ENCODE assay signal across 15 cellular contexts in genomic region chr7:25669954-25670841, GRCh38.
DNase-seq lines count a peak whose midpoint lies in the region; ATAC-seq and TF ChIP-seq lines count a peak whose summit lies in the region.
"Had no signal": no experiment of that assay in that cellular context is flagged by ENCODE, and none has a peak within 500 bp of the region (broad histone marks: within the 10 kb centered on the region; RNA-seq: fewer than 3 reads in every experiment).

No MANE protein-coding gene starts in this region.

- H3K4me3 ChIP-seq in mammary epithelial cell (replicated peaks in 1 of 3; ENCODE audit: insufficient read depth in 1 of 3, low read depth in 2 of 3, low read length in 3 of 3) (no peak overlapping the region), right atrium auricular region (no peak overlapping the region), prostate gland (no peak overlapping the region), vagina (no peak overlapping the region)
- H3K4me3 ChIP-seq in naive thymus-derived CD4-positive, alpha-beta T cell (ENCODE audit: low read length): no peak overlapping the region
- H3K4me3 ChIP-seq: thoracic aorta had no signal

- WGBS in mammary epithelial cell (ENCODE audit: low coverage, missing lambda C conversion rate): 30% methylated on average over 13 of the region's 13 CpGs
- WGBS in prostate gland: 14% methylated on average over 13 of the region's 13 CpGs

- H3K27me3 ChIP-seq in mammary epithelial cell (ENCODE audit: insufficient read depth, low read length): peaks cover 9% of the 10 kb centered on the region
- H3K27me3 ChIP-seq in right atrium auricular region: no peaks in the 10 kb centered on the region
- no peaks in the 10 kb centered on the region for H3K27me3 ChIP-seq in prostate gland (replicated peaks; ENCODE audit: insufficient read depth)
- no peaks in the 10 kb centered on the region for H3K27me3 ChIP-seq in vagina
- H3K27me3 ChIP-seq in naive thymus-derived CD4-positive, alpha-beta T cell (ENCODE audit: control insufficient read depth in 2 of 2, insufficient read depth in 2 of 2, low read length in 2 of 2): peaks cover 0 to 4% of the 10 kb centered on the region in 2 donors

- H3K27me3 Mint-ChIP-seq in naive thymus-derived CD4-positive, alpha-beta T cell: peaks cover 0 to 10% (median 5%) of the 10 kb centered on the region in 5 donors

- no peaks in the 10 kb centered on the region for H3K9me3 Mint-ChIP-seq in naive thymus-derived CD4-positive, alpha-beta T cell
- H3K9me3 Mint-ChIP-seq: activated CD4-positive, alpha-beta T cell treated with anti-CD3 and anti-CD28 coated beads, Interleukin-2, amount 10 ng/mL, durations not matched to agents 24 days and 14 days; activated T-helper 2 cell treated with anti-CD3 and anti-CD28 coated beads, Interferon-gamma antibody, Interleukin-2, Interleukin-4, amounts not matched to agents 10 μg/mL and 5 μg/mL and 100 μg/mL, durations not matched to agents 14 hours and 24 hours and 36 hours; immature natural killer cell had no signal

- no TSS peak for BruUV-seq in mammary epithelial cell (replicated peaks; lab: Mats Ljungman, UMichigan)

- no peak overlapping the region for H2AFZ ChIP-seq in mammary epithelial cell (ENCODE audit: low read depth, low read length)

- H3K9me3 ChIP-seq in mammary epithelial cell (replicated peaks; ENCODE audit: insufficient read depth, low read length) (no peaks in the 10 kb centered on the region), right atrium auricular region (no peaks in the 10 kb centered on the region), prostate gland (no peaks in the 10 kb centered on the region), vagina (no peaks in the 10 kb centered on the region)
- H3K9me3 ChIP-seq in naive thymus-derived CD4-positive, alpha-beta T cell (ENCODE audit: control insufficient read depth in 2 of 3, low read length in 3 of 3): no peaks in the 10 kb centered on the region
- H3K9me3 ChIP-seq: thoracic aorta had no signal

- CTCF ChIA-PET in mammary epithelial cell (lab: Charles Lee; ENCODE audit: low non-redundant PET): interaction anchor here (0.7 kb wide), 1 partner anchor 339 kb away, joined by 3 read pairs; no protein-coding TSS in a partner anchor
- CTCF ChIA-PET in naive thymus-derived CD4-positive, alpha-beta T cell (lab: Charles Lee): no interaction called here

- no peaks in the 10 kb centered on the region for H3K4me1 Mint-ChIP-seq in naive thymus-derived CD4-positive, alpha-beta T cell
- H3K4me1 Mint-ChIP-seq: activated CD4-positive, alpha-beta T cell treated with anti-CD3 and anti-CD28 coated beads, Interleukin-2, amount 10 ng/mL, durations not matched to agents 24 days and 14 days; immature natural killer cell had no signal

- no peaks in the 10 kb centered on the region for H4K20me1 ChIP-seq in mammary epithelial cell (ENCODE audit: insufficient read depth, low read length)

- H3K9ac ChIP-seq in mammary epithelial cell (ENCODE audit: insufficient read depth, low read length): no peak overlapping the region

- no peaks in the 10 kb centered on the region for H3K79me2 ChIP-seq in mammary epithelial cell (ENCODE audit: insufficient read depth, low read length)

- ATAC-seq in naive thymus-derived CD4-positive, alpha-beta T cell: no peak
- ATAC-seq in HG02938 (IDR thresholded peaks at IDR 0.05; ENCODE audit: unreplicated experiment): no peak
- ATAC-seq: HepG2 had no signal

- TF ChIP-seq CTCF in mammary epithelial cell (conservative IDR thresholded peaks at IDR 0.05 in 1 of 2, IDR thresholded peaks at IDR 0.05 in 1 of 2; ENCODE audit: extremely low read depth in 1 of 2, insufficient read depth in 1 of 2, low read depth in 1 of 2, low read length in 2 of 2) (no peak), right atrium auricular region (IDR thresholded peaks at IDR 0.05) (no peak), prostate gland (IDR thresholded peaks at IDR 0.05) (no peak), vagina (IDR thresholded peaks at IDR 0.05) (no peak)

- DNase-seq in T47D (ENCODE audit: low read depth in 1 of 2, low spot score in 1 of 2): peak; percentile 15 to 68
- DNase-seq in mammary epithelial cell: no peak
- DNase-seq in right atrium auricular region (ENCODE audit: low spot score): peak; percentile 86
- DNase-seq in prostate gland (ENCODE audit: low spot score): peak; percentile 70
- peak in 1 of 2 donors; percentile 95 for DNase-seq in vagina (ENCODE audit: extremely low spot score in 2 of 2)
- no peak for DNase-seq in activated CD4-positive, alpha-beta T cell treated with anti-CD3 and anti-CD28 coated beads, Interleukin-2, amount 50 U/mL, for 1 hour
- no peak for DNase-seq in naive thymus-derived CD4-positive, alpha-beta T cell
- DNase-seq: ACHN; activated CD4-positive, alpha-beta T cell treated with anti-CD3 and anti-CD28 coated beads, Interleukin-2, amount 10 ng/mL, durations not matched to agents 24 days and 14 days; central memory CD4-positive, alpha-beta T cell; immature natural killer cell had no signal

- H3K36me3 ChIP-seq in mammary epithelial cell (ENCODE audit: insufficient read depth, low read length): no peaks in the 10 kb centered on the region
- H3K36me3 ChIP-seq in right atrium auricular region: no peaks in the 10 kb centered on the region
- no peaks in the 10 kb centered on the region for H3K36me3 ChIP-seq in prostate gland
- H3K36me3 ChIP-seq in vagina: no peaks in the 10 kb centered on the region
- no peaks in the 10 kb centered on the region for H3K36me3 ChIP-seq in naive thymus-derived CD4-positive, alpha-beta T cell (ENCODE audit: control insufficient read depth in 2 of 3, insufficient read depth in 3 of 3, low read length in 3 of 3)
- H3K36me3 ChIP-seq: thoracic aorta had no signal

- H3K27ac Mint-ChIP-seq in naive thymus-derived CD4-positive, alpha-beta T cell: no peak overlapping the region
- H3K27ac Mint-ChIP-seq: activated CD4-positive, alpha-beta T cell treated with anti-CD3 and anti-CD28 coated beads, Interleukin-2, amount 10 ng/mL, durations not matched to agents 24 days and 14 days; activated T-helper 2 cell treated with anti-CD3 and anti-CD28 coated beads, Interferon-gamma antibody, Interleukin-2, Interleukin-4, amounts not matched to agents 10 μg/mL and 5 μg/mL and 100 μg/mL, durations not matched to agents 14 hours and 24 hours and 36 hours; immature natural killer cell had no signal

- H3K27ac ChIP-seq in mammary epithelial cell (ENCODE audit: insufficient read depth, low read depth, low read length) (no peak overlapping the region), right atrium auricular region (peak overlapping the region; percentile 67 to 79), prostate gland (peak overlapping the region; percentile 53 to 64), vagina (peak overlapping the region; percentile 52)
- no peak overlapping the region for H3K27ac ChIP-seq in naive thymus-derived CD4-positive, alpha-beta T cell (ENCODE audit: low read depth, low read length)
- H3K27ac ChIP-seq: thoracic aorta had no signal

- peaks cover 0 to 4% (median 0%) of the 10 kb centered on the region in 5 donors for H3K36me3 Mint-ChIP-seq in naive thymus-derived CD4-positive, alpha-beta T cell
- H3K36me3 Mint-ChIP-seq: immature natural killer cell had no signal

- in situ Hi-C loops in T47D (cut with HindIII; ENCODE audit: low pct_unique_long_range_greater_than_20kb, low sequenced_read_pairs): no loop called here
- in situ Hi-C loops in mammary epithelial cell (cut with MboI; ENCODE audit: low sequenced_read_pairs in 2 of 2): no loop called here

- POLR2A ChIA-PET in naive thymus-derived CD4-positive, alpha-beta T cell (lab: Charles Lee): no interaction called here

- intact Hi-C loops in mammary epithelial cell (cut with micrococcal nuclease) (no loop called here), prostate gland (cut with DNase I) (loop anchor here (5.0 kb wide), 3 partner anchors 37 to 177 kb away; no protein-coding TSS in a partner anchor), vagina (cut with DNase I) (no loop called here)
- intact Hi-C loops in naive thymus-derived CD4-positive, alpha-beta T cell (cut with micrococcal nuclease): no loop called here

- H3K4me2 ChIP-seq in mammary epithelial cell (ENCODE audit: insufficient read depth, low read depth, low read length): no peak overlapping the region

- dilution Hi-C loops in mammary epithelial cell (cut with HindIII; ENCODE audit: low sequenced_read_pairs): no loop called here

- H3K4me1 ChIP-seq in mammary epithelial cell (ENCODE audit: insufficient read depth, low read length): no peaks in the 10 kb centered on the region
- H3K4me1 ChIP-seq in right atrium auricular region: peaks cover 0 to 25% of the 10 kb centered on the region in 2 donors
- H3K4me1 ChIP-seq in prostate gland (replicated peaks): peaks cover 6% of the 10 kb centered on the region
- peaks cover 55% of the 10 kb centered on the region for H3K4me1 ChIP-seq in vagina
- no peaks in the 10 kb centered on the region for H3K4me1 ChIP-seq in naive thymus-derived CD4-positive, alpha-beta T cell (ENCODE audit: control insufficient read depth in 2 of 2, insufficient read depth in 2 of 2, low read length in 2 of 2)

- no peak overlapping the region for H3K4me3 Mint-ChIP-seq in naive thymus-derived CD4-positive, alpha-beta T cell
- H3K4me3 Mint-ChIP-seq: activated CD4-positive, alpha-beta T cell treated with anti-CD3 and anti-CD28 coated beads, Interleukin-2, amount 10 ng/mL, durations not matched to agents 24 days and 14 days; immature natural killer cell had no signal

- no peak for TF ChIP-seq POLR2A in prostate gland (IDR thresholded peaks at IDR 0.05)
- TF ChIP-seq POLR2A in vagina (IDR thresholded peaks at IDR 0.05): no peak

Comparison
In these comparisons a context has a peak if more than half of its experiments do, and no peak if none do; other contexts are left out.
1. DNase-seq: peak in T47D (2 of 2), right atrium auricular region (single experiment) and prostate gland (single experiment); none in mammary epithelial cell (single experiment), activated CD4-positive, alpha-beta T cell treated with anti-CD3 and anti-CD28 coated beads, Interleukin-2, amount 50 U/mL, for 1 hour (single experiment) and naive thymus-derived CD4-positive, alpha-beta T cell (0 of 9).
2. H3K27ac ChIP-seq: peak in right atrium auricular region (2 of 2), prostate gland (2 of 2) and vagina (single experiment); none in mammary epithelial cell (single experiment) and naive thymus-derived CD4-positive, alpha-beta T cell (single experiment).